Comparison of ENCODE assay signal across 10 cellular contexts in the genomic region with DNA sequence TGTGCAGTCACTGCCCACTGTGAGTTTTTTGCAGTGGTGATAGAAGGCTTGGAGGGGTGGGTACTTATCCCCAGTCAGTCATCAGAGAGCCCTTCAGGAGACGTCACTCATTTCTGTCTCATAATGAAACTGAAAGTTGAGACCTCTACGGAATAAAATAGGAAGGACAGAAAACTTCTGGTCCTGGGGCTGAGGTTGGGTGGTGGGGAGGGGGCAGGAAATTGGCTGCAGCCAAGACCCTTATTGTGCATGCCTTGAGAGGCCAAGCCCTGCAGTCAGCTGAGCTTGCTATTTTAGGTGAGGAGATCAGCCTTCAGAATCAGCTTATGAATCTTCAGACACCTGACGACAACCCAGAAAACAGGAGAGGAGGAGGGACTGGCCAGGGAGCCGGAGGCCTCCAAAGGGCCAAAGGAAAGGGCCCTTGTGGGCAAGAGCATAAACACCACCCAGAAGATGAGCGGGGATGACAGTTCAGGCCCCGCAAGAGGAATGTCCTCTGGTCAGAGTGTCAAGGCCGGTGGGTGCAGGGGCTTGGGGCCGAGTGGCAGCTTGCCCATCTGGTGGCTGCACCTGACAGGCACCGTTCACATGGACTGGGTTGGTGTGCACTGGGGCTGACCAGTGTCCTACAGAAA. TPM values are rescaled to one million over a fixed set of nuclear protein-coding genes. Genes with fewer than 3 reads are reported as not detected.
DNase-seq lines count a peak whose midpoint lies in the region; ATAC-seq and TF ChIP-seq lines count a peak whose summit lies in the region.
"Had no signal": no experiment of that assay in that cellular context is flagged by ENCODE, and none has a peak within 500 bp of the region (broad histone marks: within the 10 kb centered on the region; RNA-seq: fewer than 3 reads in every experiment).

No MANE protein-coding gene starts in this region.

- POLR2A ChIA-PET in MCF 10A (lab: Yijun Ruan, JAX): no interaction called here

- intact Hi-C loops in MCF 10A (cut with micrococcal nuclease): no loop called here

- in situ Hi-C loops in KBM-7 (cut with MboI; ENCODE audit: low pct_unique_long_range_greater_than_20kb, low sequenced_read_pairs): no loop called here

- no peak overlapping the region for H3K4me3 Mint-ChIP-seq in MCF 10A (ENCODE audit: unreplicated experiment)

- peak overlapping the region; percentile 8 for H3K27ac ChIP-seq in layer of hippocampus (ENCODE audit: low read depth, low read length)
- H3K27ac ChIP-seq: pancreas had no signal

- no TSS peak for BruUV-seq in MCF 10A (replicated peaks; lab: Mats Ljungman, UMichigan)

- H3K9me3 Mint-ChIP-seq in MCF 10A (ENCODE audit: unreplicated experiment): no peaks in the 10 kb centered on the region

- no peaks in the 10 kb centered on the region for H3K36me3 Mint-ChIP-seq in MCF 10A (ENCODE audit: insufficient read depth, unreplicated experiment)

- TF ChIP-seq CTCF in GM12864 (IDR thresholded peaks at IDR 0.05; ENCODE audit: low read depth, low read length, missing control alignments): no peak
- TF ChIP-seq CTCF in MCF 10A (IDR thresholded peaks at IDR 0.05; ENCODE audit: unreplicated experiment): no peak

- H3K27me3 ChIP-seq in layer of hippocampus (ENCODE audit: control insufficient read depth, insufficient read depth, low read length): no peaks in the 10 kb centered on the region
- H3K27me3 ChIP-seq: pancreas had no signal

- peak overlapping the region; percentile 35 for H3K4me3 ChIP-seq in GM12864 (ENCODE audit: low read depth, low read length)
- H3K4me3 ChIP-seq: pancreas had no signal

- ATAC-seq in GM21367 (IDR thresholded peaks at IDR 0.05; ENCODE audit: unreplicated experiment): peak; percentile 53
- ATAC-seq: HCT116 had no signal

- CTCF ChIA-PET in MCF 10A (lab: Yijun Ruan, JAX): no interaction called here

- no peak overlapping the region for H3K27ac Mint-ChIP-seq in MCF 10A (ENCODE audit: low read depth, unreplicated experiment)

- DNase-seq in GM12864 (ENCODE audit: low read depth) (peak; percentile 64), KBM-7 (peak; percentile 11), NCI-H2107 treated with DMSO at 0.1 percent for 48 hours (lab: John Stamatoyannopoulos, UW; ENCODE audit: unreplicated experiment) (no peak), MCF 10A (ENCODE audit: unreplicated experiment) (no peak), NCI-H345 (lab: John Stamatoyannopoulos, UW) (no peak), DMS53 treated with DMSO at 0.1 percent for 48 hours (lab: John Stamatoyannopoulos, UW; ENCODE audit: unreplicated experiment) (no peak)
- DNase-seq: pancreas had no signal

- no peaks in the 10 kb centered on the region for H3K4me1 Mint-ChIP-seq in MCF 10A (ENCODE audit: insufficient read depth, unreplicated experiment)

- no peaks in the 10 kb centered on the region for H3K27me3 Mint-ChIP-seq in MCF 10A (ENCODE audit: insufficient read depth, unreplicated experiment)

RNA-seq across cellular contexts. Expression of a gene that starts 17.9 kb away (rescaled TPM):
- total RNA-seq in MCF 10A (2022): not detected in 2 replicates

Comparison
In these comparisons a context has a peak if more than half of its experiments do, and no peak if none do; other contexts are left out.
1. DNase-seq: peak in GM12864 (single experiment) and KBM-7 (single experiment); none in NCI-H2107 treated with DMSO at 0.1 percent for 48 hours (single experiment), MCF 10A (single experiment), NCI-H345 (single experiment) and DMS53 treated with DMSO at 0.1 percent for 48 hours (single experiment).